Comparison of ENCODE assay signal across 16 cellular contexts in the genomic region with DNA sequence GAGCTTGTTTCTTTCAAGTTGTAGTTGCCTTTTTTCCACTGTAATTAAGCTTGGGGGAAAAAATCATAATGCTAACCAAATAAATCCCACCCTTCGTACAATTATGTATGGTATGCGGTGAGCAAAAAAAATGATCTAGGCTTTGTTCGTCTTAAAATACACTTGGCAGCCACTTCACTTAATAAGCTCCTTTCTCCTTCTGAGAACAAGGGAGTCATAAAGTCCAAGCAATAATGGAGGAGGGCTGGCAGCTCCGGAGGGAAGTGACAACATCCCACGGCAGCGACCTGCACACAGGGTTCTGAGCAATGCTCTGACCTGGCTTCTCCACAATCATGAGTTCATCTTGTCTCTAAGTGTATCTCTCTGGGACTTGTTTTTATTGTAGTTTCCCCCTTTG.
DNase-seq lines count a peak whose midpoint lies in the region; ATAC-seq and TF ChIP-seq lines count a peak whose summit lies in the region.
"Had no signal": no experiment of that assay in that cellular context is flagged by ENCODE, and none has a peak within 500 bp of the region (broad histone marks: within the 10 kb centered on the region; RNA-seq: fewer than 3 reads in every experiment).

No MANE protein-coding gene starts in this region.

- H3K27ac ChIP-seq in SK-N-SH (ENCODE audit: low read depth in 2 of 2, low read length in 1 of 2) (no peak overlapping the region), left lung (no peak overlapping the region), uterus (peak overlapping the region in 1 of 2 donors; percentile 5), aorta (ENCODE audit: low read depth in 1 of 2, low read length in 2 of 2) (no peak overlapping the region)

- no peaks in the 10 kb centered on the region for H3F3A ChIP-seq in SK-N-SH (replicated peaks; ENCODE audit: insufficient read depth)

- no peak overlapping the region for H3K9ac ChIP-seq in SK-N-SH

- H3K27me3 ChIP-seq in SK-N-SH (ENCODE audit: insufficient read depth) (no peaks in the 10 kb centered on the region; the same call in 1 of the 2 replicates), left lung (no peaks in the 10 kb centered on the region), uterus (no peaks in the 10 kb centered on the region), aorta (ENCODE audit: control insufficient read depth in 1 of 2, insufficient read depth in 2 of 2, low read length in 1 of 2) (no peaks in the 10 kb centered on the region)

- no peak for TF ChIP-seq EP300 in SK-N-SH (IDR thresholded peaks at IDR 0.05; ENCODE audit: borderline replicate concordance in 1 of 2, low read depth in 1 of 2, low read length in 1 of 2)

- H3K4me2 ChIP-seq in SK-N-SH = 0 out of 2 replicates have a peak overlapping the region, but pooled peaks have one; percentile 6

- CTCF ChIA-PET in SK-N-SH (lab: Yijun Ruan, JAX) = interaction anchor here (2.1 kb wide), 1 partner anchor 33 kb away, joined by 4 read pairs; no protein-coding TSS in a partner anchor

- WGBS in SK-N-SH (ENCODE audit: low lambda C conversion rate) = 47% methylated on average over 6 of the region's 6 CpGs
- 15 to 22% methylated on average over 6 of the region's 6 CpGs for WGBS in aorta, 2 donors

- H4K20me1 ChIP-seq in SK-N-SH (ENCODE audit: insufficient read depth) = no peaks in the 10 kb centered on the region

- H3K4me3 ChIP-seq in SK-N-SH (ENCODE audit: low read depth in 2 of 2, low read length in 1 of 2) = no peak overlapping the region
- H3K4me3 ChIP-seq in choroid plexus epithelial cell (ENCODE audit: low read depth, low read length) = no peak overlapping the region
- no peak overlapping the region for H3K4me3 ChIP-seq in left lung
- H3K4me3 ChIP-seq in uterus = no peak overlapping the region
- no peak overlapping the region for H3K4me3 ChIP-seq in aorta (ENCODE audit: low read length in 2 of 2)
- H3K4me3 ChIP-seq: GM12878 had no signal

- no peak for TF ChIP-seq RAD21 in SK-N-SH (IDR thresholded peaks at IDR 0.05; ENCODE audit: low read length)

- intact Hi-C loops in left lung (cut with DNase I) (no loop called here), uterus (cut with DNase I; ENCODE audit: low total_unique reads) (no loop called here), left ventricle myocardium superior (cut with micrococcal nuclease) (no loop called here), aorta (cut with DNase I) (no loop called here)

- no peaks in the 10 kb centered on the region for H3K79me2 ChIP-seq in SK-N-SH (ENCODE audit: insufficient read depth)

- POLR2A ChIA-PET in SK-N-SH (lab: Yijun Ruan, JAX) = no interaction called here

- no peak overlapping the region for H2AFZ ChIP-seq in SK-N-SH (ENCODE audit: low read depth)

- DNase-seq in SK-N-SH (no peak), choroid plexus epithelial cell (ENCODE audit: low read depth) (peak; percentile 22), left lung (no peak), uterus (peak; percentile 20 to 44), left ventricle myocardium superior (no peak), aorta (no peak), Kasumi-1 (lab: John Stamatoyannopoulos, UW) (no peak)
- DNase-seq: CD4-positive, CD25-positive, alpha-beta regulatory T cell; DMS53; HCEC 1CT; NCI-H1048; NCI-H146; NCI-H774 had no signal

- H3K4me1 ChIP-seq in SK-N-SH (ENCODE audit: control insufficient read depth in 1 of 2, insufficient read depth in 2 of 2, low read depth in 1 of 2, low read length in 1 of 2) (no peaks in the 10 kb centered on the region; a peak in 1 of 4 replicates), left lung (no peaks in the 10 kb centered on the region), uterus (no peaks in the 10 kb centered on the region), aorta (ENCODE audit: control insufficient read depth in 1 of 2, insufficient read depth in 2 of 2, low read length in 2 of 2) (no peaks in the 10 kb centered on the region)

- ATAC-seq in SK-N-SH treated with all-trans-retinoic acid at 6 μM for 48 hours (no peak), left lung (peak; percentile 23), left ventricle myocardium superior (no peak), aorta (ENCODE audit: low FRiP score) (no peak)
- ATAC-seq: GM12878, Panc1 had no signal

- H3K9me3 ChIP-seq in SK-N-SH (no peaks in the 10 kb centered on the region), left lung (no peaks in the 10 kb centered on the region), uterus (no peaks in the 10 kb centered on the region), aorta (ENCODE audit: control insufficient read depth, low read length) (no peaks in the 10 kb centered on the region)

- no peaks in the 10 kb centered on the region for H3K9me2 ChIP-seq in SK-N-SH

- H3K36me3 ChIP-seq in SK-N-SH (replicated peaks in 1 of 2; ENCODE audit: control insufficient read depth in 1 of 2, insufficient read depth in 2 of 2, low read length in 1 of 2) (no peaks in the 10 kb centered on the region), left lung (no peaks in the 10 kb centered on the region), uterus (no peaks in the 10 kb centered on the region), aorta (ENCODE audit: control insufficient read depth in 1 of 2, insufficient read depth in 2 of 2, low read length in 1 of 2) (no peaks in the 10 kb centered on the region)

- TF ChIP-seq CTCF in SK-N-SH (IDR thresholded peaks at IDR 0.05) = no peak
- no peak for TF ChIP-seq CTCF in choroid plexus epithelial cell (conservative IDR thresholded peaks at IDR 0.05; ENCODE audit: low read depth, low read length)
- no peak for TF ChIP-seq CTCF in left lung (IDR thresholded peaks at IDR 0.05)
- TF ChIP-seq CTCF in uterus (IDR thresholded peaks at IDR 0.05) = no peak

- no peak for TF ChIP-seq POLR2A in uterus (IDR thresholded peaks at IDR 0.05)

TF ChIP-seq in SK-N-SH, 30 proteins besides CTCF, POLR2A, EP300 and RAD21:
- TF ChIP-seq, protein P1, sequence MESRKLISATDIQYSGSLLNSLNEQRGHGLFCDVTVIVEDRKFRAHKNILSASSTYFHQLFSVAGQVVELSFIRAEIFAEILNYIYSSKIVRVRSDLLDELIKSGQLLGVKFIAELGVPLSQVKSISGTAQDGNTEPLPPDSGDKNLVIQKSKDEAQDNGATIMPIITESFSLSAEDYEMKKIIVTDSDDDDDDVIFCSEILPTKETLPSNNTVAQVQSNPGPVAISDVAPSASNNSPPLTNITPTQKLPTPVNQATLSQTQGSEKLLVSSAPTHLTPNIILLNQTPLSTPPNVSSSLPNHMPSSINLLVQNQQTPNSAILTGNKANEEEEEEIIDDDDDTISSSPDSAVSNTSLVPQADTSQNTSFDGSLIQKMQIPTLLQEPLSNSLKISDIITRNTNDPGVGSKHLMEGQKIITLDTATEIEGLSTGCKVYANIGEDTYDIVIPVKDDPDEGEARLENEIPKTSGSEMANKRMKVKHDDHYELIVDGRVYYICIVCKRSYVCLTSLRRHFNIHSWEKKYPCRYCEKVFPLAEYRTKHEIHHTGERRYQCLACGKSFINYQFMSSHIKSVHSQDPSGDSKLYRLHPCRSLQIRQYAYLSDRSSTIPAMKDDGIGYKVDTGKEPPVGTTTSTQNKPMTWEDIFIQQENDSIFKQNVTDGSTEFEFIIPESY (IDR thresholded peaks at IDR 0.05; ENCODE audit: borderline replicate concordance, low read depth) = no peak
- no peak for TF ChIP-seq IRF3 (IDR thresholded peaks at IDR 0.05; ENCODE audit: low read depth, low read length)
- no peak for TF ChIP-seq TAF1 (IDR thresholded peaks at IDR 0.05; ENCODE audit: borderline replicate concordance, low read depth, low read length)

TF ChIP-seq in SK-N-SH treated with all-trans-retinoic acid at 6 μM for 48 hours, 23 proteins besides CTCF, POLR2A, EP300 and RAD21 (continues in another document):
- TF ChIP-seq TOX (CRISPR knock-in tag; IDR thresholded peaks at IDR 0.05; ENCODE audit: borderline replicate concordance) = no peak
- TF ChIP-seq ZC3H10 (CRISPR knock-in tag; IDR thresholded peaks at IDR 0.05) = no peak
- TF ChIP-seq ZFP3 (CRISPR knock-in tag; IDR thresholded peaks at IDR 0.05) = no peak
- TF ChIP-seq ZNF565 (CRISPR knock-in tag; conservative IDR thresholded peaks at IDR 0.05; ENCODE audit: low read depth) = no peak
- no peak for TF ChIP-seq ZNF8 (CRISPR knock-in tag; IDR thresholded peaks at IDR 0.05)
- TF ChIP-seq RARB (CRISPR knock-in tag; IDR thresholded peaks at IDR 0.05) = no peak
- TF ChIP-seq POU6F1 (CRISPR knock-in tag; IDR thresholded peaks at IDR 0.05; ENCODE audit: borderline replicate concordance, low read depth) = no peak
- TF ChIP-seq SNAI2 (CRISPR knock-in tag; IDR thresholded peaks at IDR 0.05) = no peak
- no peak for TF ChIP-seq ISL1 (CRISPR knock-in tag; IDR thresholded peaks at IDR 0.05)
- TF ChIP-seq CREB5 (CRISPR knock-in tag; IDR thresholded peaks at IDR 0.05; ENCODE audit: low read depth) = no peak
- TF ChIP-seq GLIS3 (CRISPR knock-in tag; IDR thresholded peaks at IDR 0.05) = no peak

Comparison
In these comparisons a context has a peak if more than half of its experiments do, and no peak if none do; other contexts are left out.
1. DNase-seq: peak in choroid plexus epithelial cell (single experiment) and uterus (2 of 2); none in SK-N-SH (single experiment), left lung (0 of 2), left ventricle myocardium superior (single experiment), aorta (0 of 2) and Kasumi-1 (0 of 2).